ENCODE assay signal across 19 cellular contexts in genomic region chr9:104028827-104029226, GRCh38.
DNase-seq lines count a peak whose midpoint lies in the region; ATAC-seq and TF ChIP-seq lines count a peak whose summit lies in the region.
"Had no signal": no experiment of that assay in that cellular context is flagged by ENCODE, and none has a peak within 500 bp of the region (broad histone marks: within the 10 kb centered on the region; RNA-seq: fewer than 3 reads in every experiment).

No MANE protein-coding gene starts in this region.

- no peaks in the 10 kb centered on the region for H3K36me3 ChIP-seq in mesendoderm (ENCODE audit: control insufficient read depth, insufficient read depth, low read length)
- H3K36me3 ChIP-seq: lower lobe of right lung, vagina had no signal

- WGBS in mesendoderm (ENCODE audit: extremely low coverage, insufficient coverage, low lambda C conversion rate): no CpG with 5 or more reads among the region's 4 CpGs

- peak; percentile 1 for DNase-seq in activated T-cell treated with anti-CD3 and anti-CD28 coated beads for 48 hours (ENCODE audit: low read depth)
- no peak for DNase-seq in activated T-cell treated with anti-CD3 and anti-CD28 coated beads for 4 hours
- peak; percentile 36 for DNase-seq in activated naive CD8-positive, alpha-beta T cell treated with anti-CD3 and anti-CD28 coated beads for 36 hours
- DNase-seq in Calu3: no peak
- DNase-seq in mesendoderm: no peak
- no peak for DNase-seq in activated gamma-delta T cell (lab: John Stamatoyannopoulos, UW)
- DNase-seq: cortex of kidney, erythroblast, GOT3, lower lobe of right lung, naive B cell, NCI-H1048, NCI-H2107, SW 1271 had no signal

- no peak for TF ChIP-seq CTCF in Calu3 (IDR thresholded peaks at IDR 0.05; ENCODE audit: unreplicated experiment)

- no peak overlapping the region for H3K18ac ChIP-seq in mesendoderm (ENCODE audit: low read length)

- no peak overlapping the region for H2BK15ac ChIP-seq in mesendoderm (replicated peaks; ENCODE audit: low read depth)

- H3K9me3 Mint-ChIP-seq in activated naive CD8-positive, alpha-beta T cell treated with anti-CD3 and anti-CD28 coated beads for 36 hours: no peaks in the 10 kb centered on the region
- no peaks in the 10 kb centered on the region for H3K9me3 Mint-ChIP-seq in Calu3 (ENCODE audit: low read depth, unreplicated experiment)
- H3K9me3 Mint-ChIP-seq: brain, naive B cell had no signal

- no peak overlapping the region for H2BK5ac ChIP-seq in mesendoderm (ENCODE audit: low read length)

- ATAC-seq in GM18868 (IDR thresholded peaks at IDR 0.05; ENCODE audit: unreplicated experiment) (peak; percentile 75), HG03039 (IDR thresholded peaks at IDR 0.05; ENCODE audit: unreplicated experiment) (peak; percentile 76)
- ATAC-seq: lower lobe of right lung had no signal

- no peaks in the 10 kb centered on the region for H3K4me1 ChIP-seq in mesendoderm (ENCODE audit: control insufficient read depth, low read depth, low read length)
- H3K4me1 ChIP-seq: lower lobe of right lung, vagina had no signal

- H3K4ac ChIP-seq in mesendoderm (ENCODE audit: low read depth, low read length): no peak overlapping the region

- no peaks in the 10 kb centered on the region for H3K79me1 ChIP-seq in mesendoderm (ENCODE audit: low read length)

- no peak overlapping the region for H3K4me3 Mint-ChIP-seq in activated naive CD8-positive, alpha-beta T cell treated with anti-CD3 and anti-CD28 coated beads for 36 hours
- H3K4me3 Mint-ChIP-seq in Calu3 (ENCODE audit: low read depth, unreplicated experiment): no peak overlapping the region
- H3K4me3 Mint-ChIP-seq: brain, naive B cell had no signal

- no TSS peak for BruUV-seq in Calu3 (replicated peaks; lab: Mats Ljungman, UMichigan)

- no peak overlapping the region for H3K9ac ChIP-seq in mesendoderm (ENCODE audit: low read length)

- H3K27ac Mint-ChIP-seq in activated naive CD8-positive, alpha-beta T cell treated with anti-CD3 and anti-CD28 coated beads for 36 hours: no peak overlapping the region
- H3K27ac Mint-ChIP-seq in Calu3 (ENCODE audit: unreplicated experiment): no peak overlapping the region
- H3K27ac Mint-ChIP-seq: brain had no signal

- no peak overlapping the region for H2BK120ac ChIP-seq in mesendoderm (ENCODE audit: low read depth, low read length)

- H4K8ac ChIP-seq in mesendoderm (ENCODE audit: low read depth, low read length): no peak overlapping the region

- no peaks in the 10 kb centered on the region for H3K27me3 ChIP-seq in mesendoderm (ENCODE audit: insufficient read depth, low read length, poor library complexity)
- H3K27me3 ChIP-seq: vagina had no signal

- CTCF ChIA-PET in Calu3 (lab: Charles Lee): no interaction called here

- H3K27me3 Mint-ChIP-seq in activated naive CD8-positive, alpha-beta T cell treated with anti-CD3 and anti-CD28 coated beads for 36 hours: no peaks in the 10 kb centered on the region
- H3K27me3 Mint-ChIP-seq in Calu3 (ENCODE audit: unreplicated experiment): no peaks in the 10 kb centered on the region
- H3K27me3 Mint-ChIP-seq: naive B cell had no signal

- no peak overlapping the region for H2AK5ac ChIP-seq in mesendoderm (ENCODE audit: low read length)

- H3K23ac ChIP-seq in mesendoderm (ENCODE audit: low read length): no peak overlapping the region

- H3K79me2 ChIP-seq in mesendoderm (ENCODE audit: control insufficient read depth, insufficient read depth, low read length): no peaks in the 10 kb centered on the region

- intact Hi-C loops in Calu3 (cut with micrococcal nuclease; ENCODE audit: unreplicated experiment): no loop called here

- no peaks in the 10 kb centered on the region for H3K36me3 Mint-ChIP-seq in activated naive CD8-positive, alpha-beta T cell treated with anti-CD3 and anti-CD28 coated beads for 36 hours
- H3K36me3 Mint-ChIP-seq in Calu3 (ENCODE audit: insufficient read depth, unreplicated experiment): no peaks in the 10 kb centered on the region
- H3K36me3 Mint-ChIP-seq: brain, naive B cell had no signal

- H3K4me3 ChIP-seq in mesendoderm (ENCODE audit: low read length): no peak overlapping the region
- H3K4me3 ChIP-seq: lower lobe of right lung, skin epidermis, vagina had no signal

- H3K4me1 Mint-ChIP-seq in activated naive CD8-positive, alpha-beta T cell treated with anti-CD3 and anti-CD28 coated beads for 36 hours: peaks cover 19% of the 10 kb centered on the region
- H3K4me1 Mint-ChIP-seq in Calu3 (ENCODE audit: low read depth, unreplicated experiment): no peaks in the 10 kb centered on the region
- H3K4me1 Mint-ChIP-seq: brain had no signal

- H3K56ac ChIP-seq in mesendoderm (ENCODE audit: low read length): no peak overlapping the region

- H4K5ac ChIP-seq in mesendoderm (ENCODE audit: low read length): no peak overlapping the region

- H3K27ac ChIP-seq in mesendoderm (ENCODE audit: low read depth, low read length): no peak overlapping the region
- H3K27ac ChIP-seq: lower lobe of right lung, skin epidermis, vagina had no signal

- H3K4me2 ChIP-seq in mesendoderm (ENCODE audit: low read length): no peak overlapping the region

Comparison
In these comparisons a context has a peak if more than half of its experiments do, and no peak if none do; other contexts are left out.
1. DNase-seq: peak in activated T-cell treated with anti-CD3 and anti-CD28 coated beads for 48 hours (single experiment) and activated naive CD8-positive, alpha-beta T cell treated with anti-CD3 and anti-CD28 coated beads for 36 hours (single experiment); none in activated T-cell treated with anti-CD3 and anti-CD28 coated beads for 4 hours (single experiment), Calu3 (single experiment), mesendoderm (single experiment) and activated gamma-delta T cell (single experiment).